In the genomic region with DNA sequence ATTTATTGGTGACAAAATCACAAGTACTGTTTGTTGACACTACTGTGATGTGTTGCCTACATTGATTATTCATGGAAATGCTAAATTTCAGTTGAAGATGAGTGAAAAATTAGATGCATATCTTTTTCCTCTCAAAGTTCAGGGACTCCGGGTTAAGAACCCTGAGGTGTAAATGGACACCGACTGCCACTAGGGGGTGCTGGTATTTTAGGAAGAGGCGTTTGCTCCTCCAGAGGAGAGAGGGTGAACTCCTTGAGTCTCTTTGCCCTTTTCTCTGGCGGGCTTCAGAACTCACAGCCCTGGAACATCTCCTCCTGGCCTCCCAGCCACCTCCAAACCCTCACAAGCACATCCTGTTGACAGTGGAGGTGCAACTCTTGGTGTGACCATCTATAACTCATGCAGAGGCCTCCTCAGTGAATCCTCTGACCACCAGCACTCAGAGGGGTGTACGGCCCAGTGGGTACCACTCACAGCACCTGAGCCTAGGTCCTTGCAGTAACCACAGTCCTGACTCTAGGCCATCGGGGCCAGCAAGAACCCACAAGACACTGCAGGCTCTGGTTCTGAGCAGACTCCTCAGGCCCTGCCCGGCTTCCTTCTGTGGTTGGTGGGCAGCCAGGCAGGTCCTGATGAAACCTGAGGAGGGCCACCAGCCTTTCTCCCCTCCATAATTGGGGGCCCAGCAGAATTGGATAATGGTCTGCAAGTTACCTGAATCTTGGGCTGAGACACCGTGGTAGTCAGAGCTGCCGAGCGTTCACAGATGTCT, we compare ENCODE assay signal across 8 cellular contexts. TPM values are rescaled to one million over a fixed set of nuclear protein-coding genes. Genes with fewer than 3 reads are reported as not detected.
DNase-seq lines count a peak whose midpoint lies in the region; ATAC-seq and TF ChIP-seq lines count a peak whose summit lies in the region.

No MANE protein-coding gene starts in this region.

- peaks cover 4% of the 10 kb centered on the region for H3K36me3 Mint-ChIP-seq in Calu3 (ENCODE audit: insufficient read depth, unreplicated experiment)

- no TSS peak for BruUV-seq in Calu3 (replicated peaks; lab: Mats Ljungman, UMichigan)

- no peaks in the 10 kb centered on the region for H3K9me3 Mint-ChIP-seq in Calu3 (ENCODE audit: low read depth, unreplicated experiment)

- no peaks in the 10 kb centered on the region for H3K4me1 Mint-ChIP-seq in Calu3 (ENCODE audit: low read depth, unreplicated experiment)

- TF ChIP-seq CTCF in Calu3 (IDR thresholded peaks at IDR 0.05; ENCODE audit: unreplicated experiment), result no peak

- ATAC-seq in HG02884 (IDR thresholded peaks at IDR 0.05; ENCODE audit: unreplicated experiment) (no peak), GM21737 (IDR thresholded peaks at IDR 0.05; ENCODE audit: unreplicated experiment) (no peak)

- H3K27ac Mint-ChIP-seq in Calu3 (ENCODE audit: unreplicated experiment), result no peak overlapping the region

- intact Hi-C loops in Calu3 (cut with micrococcal nuclease; ENCODE audit: unreplicated experiment), result loop anchor here (1.0 to 10.0 kb wide), 2 partner anchors 303 to 531 kb away; no protein-coding TSS in a partner anchor

- peaks cover 30% of the 10 kb centered on the region for H3K27me3 Mint-ChIP-seq in Calu3 (ENCODE audit: unreplicated experiment)

- peak; percentile 71 for DNase-seq in Calu3
- peak in 47 of 76 experiments; percentile 2 to 72 (median 32) for DNase-seq in HUDEP-2 (lab: John Stamatoyannopoulos, UW; ENCODE audit: unreplicated experiment in 76 of 76)
- DNase-seq in T-helper 2 cell, result peak in 4 of 5 experiments; percentile 35 to 65 (median 46)
- DNase-seq in anterior cingulate cortex (lab: John Stamatoyannopoulos, UW), result peak in 30 of 58 donors; percentile 2 to 69 (median 20)
- peak in 28 of 51 donors; percentile 7 to 69 (median 28) for DNase-seq in hypothalamus (lab: John Stamatoyannopoulos, UW)
- DNase-seq in stimulated activated CD4-positive, alpha-beta T cell treated with anti-CD3 and anti-CD28 coated beads, Interleukin-12 subunit alpha, Interleukin-12 subunit beta, amount 100 ng/mL, for 4 hours, result peak; percentile 55

- no peak overlapping the region for H3K4me3 Mint-ChIP-seq in Calu3 (ENCODE audit: low read depth, unreplicated experiment)

- CTCF ChIA-PET in Calu3 (lab: Charles Lee), result no interaction called here

RNA-seq across cellular contexts. Expression of a gene that starts 26.2 kb away (rescaled TPM):
- not detected in 2 replicates for total RNA-seq in Calu3 (2022)

RNA-seq across cellular contexts. Expression of a gene that starts 29.6 kb away (rescaled TPM):
- 0.69 and 0.94 TPM in 2 replicates for total RNA-seq in Calu3 (2022)

Comparison
In these comparisons a context has a peak if more than half of its experiments do, and no peak if none do; other contexts are left out.
1. DNase-seq: peak in every context shown above with its lines; median percentile 71 in Calu3; 55 in stimulated activated CD4-positive, alpha-beta T cell treated with anti-CD3 and anti-CD28 coated beads, Interleukin-12 subunit alpha, Interleukin-12 subunit beta, amount 100 ng/mL, for 4 hours; 46 in T-helper 2 cell; 32 in HUDEP-2; 28 in hypothalamus; 20 in anterior cingulate cortex.